ENCODE assay signal across 9 cellular contexts in genomic region chr19:17754634-17755532, GRCh38. TPM values are rescaled to one million over a fixed set of nuclear protein-coding genes. Genes with fewer than 3 reads are reported as not detected.
A peak's percentile ranks its signal among the peaks of the same experiment; 100 is the strongest.
DNase-seq lines count a peak whose midpoint lies in the region; ATAC-seq and TF ChIP-seq lines count a peak whose summit lies in the region.
"Had no signal": no experiment of that assay in that cellular context is flagged by ENCODE, and none has a peak within 500 bp of the region (broad histone marks: within the 10 kb centered on the region; RNA-seq: fewer than 3 reads in every experiment).

No MANE protein-coding gene starts in this region.

- H2AFZ ChIP-seq in GM23248 (no peak overlapping the region), PC-3 (ENCODE audit: low read length) (no peak overlapping the region)

- H3K4me2 ChIP-seq in GM23248 (ENCODE audit: unreplicated experiment) (no peak overlapping the region), PC-3 (ENCODE audit: low read length) (no peak overlapping the region)

- BruUV-seq in MCF 10A (replicated peaks; lab: Mats Ljungman, UMichigan) (no TSS peak), PC-3 (replicated peaks; lab: Mats Ljungman, UMichigan) (no TSS peak)

- no peak overlapping the region for H3K27ac Mint-ChIP-seq in MCF 10A (ENCODE audit: low read depth, unreplicated experiment)
- H3K27ac Mint-ChIP-seq in activated T-helper 2 cell treated with anti-CD3 and anti-CD28 coated beads, Interferon-gamma antibody, Interleukin-2, Interleukin-4, amounts not matched to agents 10 μg/mL and 5 μg/mL and 100 μg/mL, durations not matched to agents 14 hours and 24 hours and 36 hours, result peak overlapping the region; percentile 77

- no peaks in the 10 kb centered on the region for H3K9me3 ChIP-seq in breast epithelium
- H3K9me3 ChIP-seq in GM23248 (ENCODE audit: low read depth), result no peaks in the 10 kb centered on the region
- no peaks in the 10 kb centered on the region for H3K9me3 ChIP-seq in PC-3 (ENCODE audit: low read length)

- H3K4me1 ChIP-seq in breast epithelium (no peaks in the 10 kb centered on the region), GM23248 (ENCODE audit: insufficient read depth) (no peaks in the 10 kb centered on the region), PC-3 (ENCODE audit: insufficient read depth, low read length) (peaks cover 3% of the 10 kb centered on the region; the same call in 1 of the 2 replicates)

- H3K4me3 Mint-ChIP-seq in MCF 10A (ENCODE audit: unreplicated experiment), result no peak overlapping the region
- peak overlapping the region; percentile 20 for H3K4me3 Mint-ChIP-seq in activated T-helper 2 cell treated with anti-CD3 and anti-CD28 coated beads, Interferon-gamma antibody, Interleukin-2, Interleukin-4, amounts not matched to agents 10 μg/mL and 5 μg/mL and 100 μg/mL, durations not matched to agents 14 hours and 24 hours and 36 hours (ENCODE audit: low read depth)

- H3K4me3 ChIP-seq in breast epithelium (no peak overlapping the region), GM23248 (no peak overlapping the region), PC-3 (ENCODE audit: low read length) (no peak overlapping the region)
- H3K4me3 ChIP-seq: lung had no signal

- H3K36me3 ChIP-seq in breast epithelium (no peaks in the 10 kb centered on the region), GM23248 (ENCODE audit: low read depth) (no peaks in the 10 kb centered on the region), PC-3 (ENCODE audit: low read depth, low read length) (no peaks in the 10 kb centered on the region)

- TF ChIP-seq POLR2A in breast epithelium (IDR thresholded peaks at IDR 0.05), result no peak

- H3K79me2 ChIP-seq in GM23248 (ENCODE audit: insufficient read depth), result no peaks in the 10 kb centered on the region
- no peaks in the 10 kb centered on the region for H3K79me2 ChIP-seq in PC-3 (ENCODE audit: low read length)

- ATAC-seq in HG03108 (IDR thresholded peaks at IDR 0.05; ENCODE audit: unreplicated experiment) (peak; percentile 42), HG03025 (IDR thresholded peaks at IDR 0.05; ENCODE audit: low FRiP score, unreplicated experiment) (no peak), PC-3 (no peak)

- H3K9me3 Mint-ChIP-seq in MCF 10A (ENCODE audit: unreplicated experiment), result no peaks in the 10 kb centered on the region
- no peaks in the 10 kb centered on the region for H3K9me3 Mint-ChIP-seq in activated T-helper 2 cell treated with anti-CD3 and anti-CD28 coated beads, Interferon-gamma antibody, Interleukin-2, Interleukin-4, amounts not matched to agents 10 μg/mL and 5 μg/mL and 100 μg/mL, durations not matched to agents 14 hours and 24 hours and 36 hours

- DNase-seq in MCF 10A (ENCODE audit: unreplicated experiment) (peak; percentile 62), breast epithelium (ENCODE audit: low spot score in 2 of 2) (no peak), GM23248 (no peak), DMS114 treated with DMSO at 0.1 percent for 48 hours (lab: John Stamatoyannopoulos, UW; ENCODE audit: unreplicated experiment) (no peak), PC-3 (no peak)
- no peak for DNase-seq in activated T-helper 2 cell treated with anti-CD3 and anti-CD28 coated beads, Interferon-gamma antibody, Interleukin-2, Interleukin-4, amounts not matched to agents 10 μg/mL and 5 μg/mL and 100 μg/mL, durations not matched to agents 14 hours and 24 hours and 36 hours (ENCODE audit: low spot score)

- H3F3A ChIP-seq in GM23248 (ENCODE audit: insufficient read depth) (0 out of 2 replicates have a peak, but pooled peaks cover 2% of the 10 kb centered on the region), PC-3 (ENCODE audit: low read length, unreplicated experiment) (no peaks in the 10 kb centered on the region)

- TF ChIP-seq CTCF in MCF 10A (IDR thresholded peaks at IDR 0.05; ENCODE audit: unreplicated experiment) (no peak), breast epithelium (IDR thresholded peaks at IDR 0.05) (no peak), PC-3 (conservative IDR thresholded peaks at IDR 0.05; ENCODE audit: low read depth, low read length) (no peak)

- no peaks in the 10 kb centered on the region for H3K27me3 Mint-ChIP-seq in MCF 10A (ENCODE audit: insufficient read depth, unreplicated experiment)
- H3K27me3 Mint-ChIP-seq in activated T-helper 2 cell treated with anti-CD3 and anti-CD28 coated beads, Interferon-gamma antibody, Interleukin-2, Interleukin-4, amounts not matched to agents 10 μg/mL and 5 μg/mL and 100 μg/mL, durations not matched to agents 14 hours and 24 hours and 36 hours (ENCODE audit: low read depth), result no peaks in the 10 kb centered on the region

- H4K20me1 ChIP-seq in GM23248 (ENCODE audit: insufficient read depth) (no peaks in the 10 kb centered on the region), PC-3 (ENCODE audit: low read length) (no peaks in the 10 kb centered on the region)

- H3K27ac ChIP-seq in breast epithelium (no peak overlapping the region), GM23248 (no peak overlapping the region), PC-3 (ENCODE audit: low read length) (no peak overlapping the region)

- in situ Hi-C loops in GM23248 (cut with MboI), result no loop called here

- H3K4me1 Mint-ChIP-seq in MCF 10A (ENCODE audit: insufficient read depth, unreplicated experiment), result peaks cover 15% of the 10 kb centered on the region
- peaks cover 32% of the 10 kb centered on the region for H3K4me1 Mint-ChIP-seq in activated T-helper 2 cell treated with anti-CD3 and anti-CD28 coated beads, Interferon-gamma antibody, Interleukin-2, Interleukin-4, amounts not matched to agents 10 μg/mL and 5 μg/mL and 100 μg/mL, durations not matched to agents 14 hours and 24 hours and 36 hours (ENCODE audit: low read depth)

- H3K27me3 ChIP-seq in breast epithelium (no peaks in the 10 kb centered on the region), GM23248 (replicated peaks; ENCODE audit: insufficient read depth) (no peaks in the 10 kb centered on the region), PC-3 (ENCODE audit: low read length) (no peaks in the 10 kb centered on the region)

- H3K36me3 Mint-ChIP-seq in MCF 10A (ENCODE audit: insufficient read depth, unreplicated experiment), result no peaks in the 10 kb centered on the region
- peaks cover 59% of the 10 kb centered on the region for H3K36me3 Mint-ChIP-seq in activated T-helper 2 cell treated with anti-CD3 and anti-CD28 coated beads, Interferon-gamma antibody, Interleukin-2, Interleukin-4, amounts not matched to agents 10 μg/mL and 5 μg/mL and 100 μg/mL, durations not matched to agents 14 hours and 24 hours and 36 hours (ENCODE audit: low read depth)

- POLR2A ChIA-PET in MCF 10A (lab: Yijun Ruan, JAX) (no interaction called here), PC-3 (lab: Charles Lee; ENCODE audit: unreplicated experiment) (interaction anchor here (0.6 kb wide), 1 partner anchor 104 kb away, joined by 3 read pairs; no protein-coding TSS in a partner anchor)

- H3K9me2 ChIP-seq in GM23248 (ENCODE audit: insufficient read depth), result no peaks in the 10 kb centered on the region
- H3K9me2 ChIP-seq in PC-3 (replicated peaks; ENCODE audit: low read length), result no peaks in the 10 kb centered on the region

- 50% methylated on average over 5 of the region's 5 CpGs for WGBS in GM23248 (ENCODE audit: low coverage in 1 of 2, low lambda C conversion rate in 2 of 2, missing lambda C conversion rate in 2 of 2), 2 experiments

- CTCF ChIA-PET in MCF 10A (lab: Yijun Ruan, JAX) (interaction anchor here (0.6 to 3.2 kb wide), 6 partner anchors 9 to 1953 kb away, joined by 3 to 25 read pairs (median 3); no protein-coding TSS in a partner anchor), PC-3 (lab: Charles Lee) (no interaction called here)

- intact Hi-C loops in MCF 10A (cut with micrococcal nuclease) (no loop called here), breast epithelium (cut with DNase I; ENCODE audit: low total_unique reads) (loop anchor here (5.0 kb wide), 1 partner anchor 43 kb away; no protein-coding TSS in a partner anchor), PC-3 (cut with micrococcal nuclease) (no loop called here)
- intact Hi-C loops in activated T-helper 2 cell treated with anti-CD3 and anti-CD28 coated beads, Interferon-gamma antibody, Interleukin-2, Interleukin-4, amounts not matched to agents 10 μg/mL and 5 μg/mL and 100 μg/mL, durations not matched to agents 14 hours and 24 hours and 36 hours (cut with micrococcal nuclease), result loop anchor here (5.0 kb wide), 1 partner anchor 102 kb away; the partner anchor contains the start of gene RPL18A

- no peak overlapping the region for H3K9ac ChIP-seq in GM23248
- H3K9ac ChIP-seq in PC-3 (ENCODE audit: low read length), result no peak overlapping the region

RNA-seq across cellular contexts. Expression of gene FCHO1, which starts 3.6 kb away (rescaled TPM):
- 0.10 and 0.23 TPM in 2 replicates for total RNA-seq in MCF 10A (2022)
- total RNA-seq in breast epithelium, result 1 to 10 TPM; 1.6 to 5.3 (median 2.9) TPM
- total RNA-seq in activated T-helper 2 cell treated with anti-CD3 and anti-CD28 coated beads, Interferon-gamma antibody, Interleukin-2, Interleukin-4, amounts not matched to agents 10 μg/mL and 5 μg/mL and 100 μg/mL, durations not matched to agents 14 hours and 24 hours and 36 hours, result 74.7 and 75.6 TPM in 2 replicates
- 0.43 and 0.89 TPM in 2 replicates for total RNA-seq in GM23248 (2014; rRNA removed; shearing (Covaris generic))
- 0.96 and 1.1 TPM in 2 replicates for polyA plus RNA-seq in GM23248 (2016; fragmentation: Nextera tagmentation; extraction: Ambion mirVana)
- 21.0 and 29.5 TPM in 2 replicates for total RNA-seq in PC-3 (2014; rRNA removed)

RNA-seq across cellular contexts. Expression of gene MAP1S, which starts 35.6 kb away (rescaled TPM):
- total RNA-seq in MCF 10A (2022), result 47.1 and 58.3 TPM in 2 replicates
- total RNA-seq in breast epithelium, result 10 to 100 TPM; 11.2 to 17.4 (median 15.4) TPM
- total RNA-seq in activated T-helper 2 cell treated with anti-CD3 and anti-CD28 coated beads, Interferon-gamma antibody, Interleukin-2, Interleukin-4, amounts not matched to agents 10 μg/mL and 5 μg/mL and 100 μg/mL, durations not matched to agents 14 hours and 24 hours and 36 hours, result 66.7 and 80.3 TPM in 2 replicates
- total RNA-seq in GM23248 (2014; rRNA removed; shearing (Covaris generic)), result 20.4 and 37.1 TPM in 2 replicates
- 41.7 and 44.8 TPM in 2 replicates for polyA plus RNA-seq in GM23248 (2016; fragmentation: Nextera tagmentation; extraction: Ambion mirVana)
- 25.4 and 30.2 TPM in 2 replicates for total RNA-seq in PC-3 (2014; rRNA removed)

RNA-seq across cellular contexts. Expression of gene B3GNT3, which starts 40.1 kb away (rescaled TPM):
- total RNA-seq in MCF 10A (2022), result 0.40 and 0.49 TPM in 2 replicates
- total RNA-seq in breast epithelium, result 1 to 10 TPM in 2 of 3 donors, under 1 TPM in 1; 0.32 to 6.9 (median 2.0) TPM
- not detected in 2 replicates for total RNA-seq in activated T-helper 2 cell treated with anti-CD3 and anti-CD28 coated beads, Interferon-gamma antibody, Interleukin-2, Interleukin-4, amounts not matched to agents 10 μg/mL and 5 μg/mL and 100 μg/mL, durations not matched to agents 14 hours and 24 hours and 36 hours
- not detected in 2 replicates for total RNA-seq in GM23248 (2014; rRNA removed; shearing (Covaris generic))
- not detected in 2 replicates for polyA plus RNA-seq in GM23248 (2016; fragmentation: Nextera tagmentation; extraction: Ambion mirVana)
- total RNA-seq in PC-3 (2014; rRNA removed), result 39.5 and 41.7 TPM in 2 replicates

Comparison
In these comparisons a context has a peak if more than half of its experiments do, and no peak if none do; other contexts are left out.
1. intact Hi-C loops: an anchor here in breast epithelium (5.0 kb wide) and activated T-helper 2 cell treated with anti-CD3 and anti-CD28 coated beads, Interferon-gamma antibody, Interleukin-2, Interleukin-4, amounts not matched to agents 10 μg/mL and 5 μg/mL and 100 μg/mL, durations not matched to agents 14 hours and 24 hours and 36 hours (5.0 kb wide); none called in MCF 10A and PC-3.